In the genomic region with DNA sequence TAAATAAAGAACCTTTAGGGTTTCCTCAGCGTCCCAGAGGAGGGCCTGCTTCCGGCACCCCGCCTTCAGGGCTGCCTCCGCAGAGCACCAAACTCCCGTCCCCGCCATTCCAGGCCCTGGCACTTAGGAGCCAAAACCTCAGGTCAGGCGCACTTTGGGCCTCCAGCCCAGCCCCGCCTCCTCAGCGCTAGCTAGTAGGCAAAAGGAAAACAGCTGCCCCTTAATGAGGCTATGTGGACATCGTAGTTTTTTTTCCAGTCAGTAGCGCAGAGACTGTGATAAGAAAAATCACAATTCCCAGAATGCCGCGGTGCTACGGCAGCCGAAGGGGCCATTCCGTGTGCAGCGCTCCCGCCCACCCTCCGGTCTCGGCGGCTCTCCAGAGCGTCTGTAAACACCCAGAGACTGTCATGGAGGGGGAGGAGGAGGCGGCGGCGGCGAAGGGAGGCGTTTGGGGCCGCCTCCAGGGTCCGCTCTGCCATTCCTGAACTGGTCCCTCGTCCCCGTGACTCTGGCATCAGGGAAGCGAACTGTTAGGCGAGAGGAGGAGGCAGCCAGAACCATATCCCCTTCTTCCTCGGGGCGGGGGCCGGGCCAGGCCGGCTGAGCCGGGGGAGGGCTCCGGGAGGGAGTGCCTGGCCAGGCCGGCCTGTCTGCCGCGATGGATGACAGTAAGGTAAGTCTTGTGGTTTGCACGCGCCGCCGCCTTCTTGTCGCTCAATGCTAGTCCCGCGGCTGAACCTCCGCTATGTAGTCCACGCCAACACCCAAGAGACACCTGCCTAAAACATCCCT, we compare ENCODE assay signal across 8 cellular contexts.
A peak's percentile ranks its signal among the peaks of the same experiment; 100 is the strongest.
DNase-seq lines count a peak whose midpoint lies in the region; ATAC-seq and FAIRE-seq lines count a peak whose summit lies in the region.

A gene with protein sequence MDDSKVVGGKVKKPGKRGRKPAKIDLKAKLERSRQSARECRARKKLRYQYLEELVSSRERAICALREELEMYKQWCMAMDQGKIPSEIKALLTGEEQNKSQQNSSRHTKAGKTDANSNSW (plus strand): TSS at position 365 of the 795 bp plus-strand sequence. CDS start 297 bp downstream, at position 662.

- peak; percentile 74 for FAIRE-seq in islet of Langerhans (lab: Jason Lieb, UNC)

- DNase-seq in AG08395 (ENCODE audit: low spot score) (peak; percentile 92), NCI-H226 (peak; percentile 94), cerebellar cortex (ENCODE audit: low spot score) (peak; percentile 95)
- DNase-seq in stimulated activated CD4-positive, alpha-beta T cell treated with anti-CD3 and anti-CD28 coated beads, Interleukin-12 subunit alpha, Interleukin-12 subunit beta, amount 100 ng/mL, for 4 hours = peak; percentile 81

- ATAC-seq in GM18907 (IDR thresholded peaks at IDR 0.05; ENCODE audit: unreplicated experiment) (peak; percentile 83), HG03159 (IDR thresholded peaks at IDR 0.05; ENCODE audit: unreplicated experiment) (peak; percentile 72)
- ATAC-seq in activated CD4-positive, CD25-positive, alpha-beta regulatory T cell treated with anti-CD3 and anti-CD28 coated beads, Interleukin-2, amount 50 U/mL, for 24 hours = peak; percentile 85 to 87

Comparison
In these comparisons a context has a peak if more than half of its experiments do, and no peak if none do; other contexts are left out.
1. Peak in every context shown above with its lines: DNase-seq and ATAC-seq.